1 cellular context compared by ENCODE assay signal in the genomic region with DNA sequence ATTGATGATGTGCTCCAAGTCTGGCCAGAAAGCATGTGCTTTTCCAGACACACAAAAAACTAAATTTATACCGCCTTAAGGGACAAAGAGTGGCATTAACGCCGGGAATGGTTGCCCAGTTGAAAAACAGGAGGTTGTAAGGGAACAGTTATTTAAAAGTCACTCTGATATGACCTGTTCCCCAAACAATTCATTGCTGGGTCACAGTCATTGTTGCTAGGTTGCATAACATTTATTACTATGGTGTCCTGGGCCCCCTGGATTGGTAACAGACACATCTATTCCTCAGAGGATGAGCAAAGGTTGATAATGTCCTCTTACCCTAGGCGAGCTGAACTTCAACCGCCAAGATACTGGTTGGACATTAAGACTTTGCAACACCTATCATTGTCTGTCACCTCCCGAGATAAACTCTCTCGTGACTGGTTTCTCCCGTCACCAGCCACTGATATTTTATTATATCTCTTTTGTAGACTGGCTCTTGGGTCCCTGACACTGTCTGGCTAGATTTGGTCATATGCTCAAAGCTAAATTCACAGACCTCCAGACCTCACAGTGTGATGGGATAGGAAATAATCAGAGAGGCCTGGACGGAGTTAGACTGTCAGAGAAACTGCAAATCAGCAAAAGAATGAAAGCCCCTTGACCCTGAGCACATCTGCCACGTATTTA.
TF ChIP-seq lines count a peak whose summit lies in the region.

No MANE protein-coding gene starts in this region.

TF ChIP-seq in endothelial cell of umbilical vein, 7 proteins besides CTCF, POLR2A, EP300 and RAD21 (continued from another document):
- TF ChIP-seq GATA2 (IDR thresholded peaks at IDR 0.05; ENCODE audit: insufficient read depth, insufficient read length, low read depth, low read length), result no peak
- TF ChIP-seq POLR2AphosphoS5 (IDR thresholded peaks at IDR 0.05; ENCODE audit: insufficient read depth, low read depth, low read length), result no peak
- TF ChIP-seq JUN (IDR thresholded peaks at IDR 0.05; ENCODE audit: borderline replicate concordance, insufficient read depth, insufficient read length, low read depth), result no peak
- TF ChIP-seq MAX (IDR thresholded peaks at IDR 0.05; ENCODE audit: insufficient read depth, insufficient read length), result no peak
